ENCODE assay signal across 15 cellular contexts in the genomic region with DNA sequence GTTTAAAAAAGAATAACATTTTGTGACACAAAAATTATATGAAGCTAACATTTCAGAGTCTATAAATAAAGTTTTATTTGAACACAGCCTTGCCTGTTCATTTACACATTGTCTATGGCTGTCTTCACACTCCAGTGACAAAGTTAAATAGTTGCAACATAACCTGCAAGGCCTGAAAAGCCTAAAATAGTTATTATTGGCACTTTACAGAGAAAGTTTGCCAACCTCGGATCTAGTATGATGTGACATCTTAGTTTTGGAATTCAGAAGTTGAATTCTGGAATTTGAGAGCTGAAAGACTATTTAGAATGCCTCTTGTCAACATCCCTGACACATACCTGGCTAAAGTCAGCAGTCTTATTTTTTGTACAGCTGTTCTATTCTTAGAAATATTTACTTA.
DNase-seq lines count a peak whose midpoint lies in the region; ATAC-seq, FAIRE-seq and TF ChIP-seq lines count a peak whose summit lies in the region.
"Had no signal": no experiment of that assay in that cellular context is flagged by ENCODE, and none has a peak within 500 bp of the region (broad histone marks: within the 10 kb centered on the region; RNA-seq: fewer than 3 reads in every experiment).

No MANE protein-coding gene starts in this region.

- no peak overlapping the region for H3K9ac ChIP-seq in GM12878 (ENCODE audit: control insufficient read depth, insufficient read depth, low read length)

- in situ Hi-C loops in GM12878 (cut with MboI): no loop called here

- no peak overlapping the region for H3K4me3 Mint-ChIP-seq in activated T-helper 1 cell treated with anti-CD3 and anti-CD28 coated beads, Interleukin-12 subunit alpha, Interleukin-12 subunit beta, Interleukin-2, Interleukin-4 antibody, amounts not matched to agents 30 ng/mL and 10 ng/mL and 1 ng/mL, durations not matched to agents 14 hours and 24 hours and 36 hours
- H3K4me3 Mint-ChIP-seq: CD14-positive monocyte; stimulated activated naive CD8-positive, alpha-beta T cell treated with anti-CD3 and anti-CD28 coated beads, Interleukin-15, amount 100 ng/mL, for 72 hours had no signal

- H3K27ac Mint-ChIP-seq in activated T-helper 1 cell treated with anti-CD3 and anti-CD28 coated beads, Interleukin-12 subunit alpha, Interleukin-12 subunit beta, Interleukin-2, Interleukin-4 antibody, amounts not matched to agents 30 ng/mL and 10 ng/mL and 1 ng/mL, durations not matched to agents 14 hours and 24 hours and 36 hours: no peak overlapping the region
- H3K27ac Mint-ChIP-seq: stimulated activated naive CD8-positive, alpha-beta T cell treated with anti-CD3 and anti-CD28 coated beads, Interleukin-15, amount 100 ng/mL, for 72 hours had no signal

- RAD21 ChIA-PET in GM12878 (lab: Charles Lee; ENCODE audit: unreplicated experiment): no interaction called here

- no peaks in the 10 kb centered on the region for H3K36me3 Mint-ChIP-seq in activated T-helper 1 cell treated with anti-CD3 and anti-CD28 coated beads, Interleukin-12 subunit alpha, Interleukin-12 subunit beta, Interleukin-2, Interleukin-4 antibody, amounts not matched to agents 30 ng/mL and 10 ng/mL and 1 ng/mL, durations not matched to agents 14 hours and 24 hours and 36 hours (ENCODE audit: low read depth)
- H3K36me3 Mint-ChIP-seq: CD14-positive monocyte had no signal

- TF ChIP-seq POLR2A in GM12878 (IDR thresholded peaks at IDR 0.05; ENCODE audit: low read depth, low read length): no peak
- no peak for TF ChIP-seq POLR2A in sigmoid colon (IDR thresholded peaks at IDR 0.05)

- no peak for ATAC-seq in GM12878
- ATAC-seq in left cardiac atrium: peak; percentile 57 to 60
- ATAC-seq in HG02610 (IDR thresholded peaks at IDR 0.05; ENCODE audit: unreplicated experiment): no peak
- ATAC-seq: mucosa of descending colon; stimulated activated naive CD8-positive, alpha-beta T cell treated with anti-CD3 and anti-CD28 coated beads, Interleukin-15, amount 100 ng/mL, for 72 hours had no signal

- H4K20me1 ChIP-seq in GM12878 (ENCODE audit: control insufficient read depth, insufficient read depth): no peaks in the 10 kb centered on the region

- no peaks in the 10 kb centered on the region for H3K4me1 ChIP-seq in GM12878 (ENCODE audit: control insufficient read depth, insufficient read depth, low read length)
- H3K4me1 ChIP-seq in sigmoid colon: peaks cover 0 to 28% (median 17%) of the 10 kb centered on the region in 4 donors
- H3K4me1 ChIP-seq: HAP-1 had no signal

- H2AFZ ChIP-seq in GM12878 (ENCODE audit: control insufficient read depth, low read depth, low read length): no peak overlapping the region

- H3K27me3 ChIP-seq in GM12878 (replicated peaks in 1 of 2; ENCODE audit: control insufficient read depth in 2 of 2, insufficient read depth in 2 of 2, low read length in 1 of 2): no peaks in the 10 kb centered on the region; a peak in 1 of 4 replicates
- no peaks in the 10 kb centered on the region for H3K27me3 ChIP-seq in sigmoid colon

- H3K4me2 ChIP-seq in GM12878 (ENCODE audit: control insufficient read depth, insufficient read depth): no peak overlapping the region

- DNase-seq in GM04503 (ENCODE audit: low read depth) (peak; percentile 74), GM12878 (ENCODE audit: low read depth, low spot score) (no peak), left cardiac atrium (no peak), sigmoid colon (no peak), foreskin melanocyte (no peak), activated gamma-delta T cell treated with Interleukin-2 at 50 U/mL for 16 hours (no peak)
- no peak for DNase-seq in activated T-helper 1 cell treated with anti-CD3 and anti-CD28 coated beads, Interleukin-12 subunit alpha, Interleukin-12 subunit beta, Interleukin-2, Interleukin-4 antibody, amounts not matched to agents 30 ng/mL and 10 ng/mL and 1 ng/mL, durations not matched to agents 14 hours and 24 hours and 36 hours (ENCODE audit: low spot score)
- DNase-seq: mucosa of descending colon; NCI-H1092 treated with DMSO at 0.1 percent for 48 hours; stimulated activated CD4-positive, alpha-beta T cell treated with anti-CD3 and anti-CD28 coated beads, Interleukin-4, amount 100 ng/mL, for 24 hours; stimulated activated naive CD8-positive, alpha-beta T cell treated with anti-CD3 and anti-CD28 coated beads, Interleukin-15, amount 100 ng/mL, for 72 hours; WERI-Rb-1 had no signal

- no peaks in the 10 kb centered on the region for H3K9me3 Mint-ChIP-seq in activated T-helper 1 cell treated with anti-CD3 and anti-CD28 coated beads, Interleukin-12 subunit alpha, Interleukin-12 subunit beta, Interleukin-2, Interleukin-4 antibody, amounts not matched to agents 30 ng/mL and 10 ng/mL and 1 ng/mL, durations not matched to agents 14 hours and 24 hours and 36 hours
- H3K9me3 Mint-ChIP-seq: stimulated activated naive CD8-positive, alpha-beta T cell treated with anti-CD3 and anti-CD28 coated beads, Interleukin-15, amount 100 ng/mL, for 72 hours had no signal

- intact Hi-C loops in GM12878 (cut with micrococcal nuclease; ENCODE audit: unreplicated experiment) (no loop called here), left cardiac atrium (cut with DNase I) (no loop called here), sigmoid colon (cut with DNase I) (no loop called here)
- intact Hi-C loops in activated T-helper 1 cell treated with anti-CD3 and anti-CD28 coated beads, Interleukin-12 subunit alpha, Interleukin-12 subunit beta, Interleukin-2, Interleukin-4 antibody, amounts not matched to agents 30 ng/mL and 10 ng/mL and 1 ng/mL, durations not matched to agents 14 hours and 24 hours and 36 hours (cut with micrococcal nuclease): no loop called here

- TF ChIP-seq RAD21 in GM12878 (IDR thresholded peaks at IDR 0.05; ENCODE audit: insufficient read depth, low read depth, low read length): no peak

- 80% methylated on average over 1 of the region's 1 CpG for WGBS in GM12878 (ENCODE audit: insufficient coverage, insufficient replicate concordance, low lambda C conversion rate, missing lambda C conversion rate)
- 79 to 89% methylated on average over 1 of the region's 1 CpG for WGBS in sigmoid colon, 2 donors

- BruUV-seq in GM12878 (replicated peaks; lab: Mats Ljungman, UMichigan): no TSS peak

- TF ChIP-seq EP300 in GM12878 (IDR thresholded peaks at IDR 0.05; ENCODE audit: borderline replicate concordance in 1 of 2, control insufficient read depth in 1 of 2, low read depth in 2 of 2, low read length in 2 of 2) (no peak), sigmoid colon (IDR thresholded peaks at IDR 0.05) (no peak)

- H3K4me3 ChIP-seq in GM12878: no peak overlapping the region
- H3K4me3 ChIP-seq in sigmoid colon: no peak overlapping the region
- H3K4me3 ChIP-seq: HAP-1, mucosa of descending colon had no signal

- H3K9me3 ChIP-seq in GM12878 (replicated peaks; ENCODE audit: control insufficient read depth, insufficient read depth, low read length): no peaks in the 10 kb centered on the region; the same call in 2 of the 3 replicates
- H3K9me3 ChIP-seq in sigmoid colon: no peaks in the 10 kb centered on the region
- H3K9me3 ChIP-seq: HAP-1, mucosa of descending colon had no signal

- no peak overlapping the region for H3K27ac ChIP-seq in GM12878 (ENCODE audit: control insufficient read depth, insufficient read depth)
- H3K27ac ChIP-seq in sigmoid colon: peak overlapping the region in 3 of 4 donors; percentile 43 to 66 (median 56)
- H3K27ac ChIP-seq: WERI-Rb-1 had no signal

- FAIRE-seq in GM12878 (lab: Jason Lieb, UNC): no peak

- POLR2A ChIA-PET in GM12878 (lab: Charles Lee): interaction anchor here (0.8 kb wide), 1 partner anchor 738 kb away, joined by 4 read pairs; no protein-coding TSS in a partner anchor

- H3K79me2 ChIP-seq in GM12878 (ENCODE audit: control insufficient read depth, insufficient read depth, low read length): no peaks in the 10 kb centered on the region

- CTCF ChIA-PET in GM12878 (lab: Yijun Ruan, JAX): no interaction called here

- TF ChIP-seq CTCF in GM12878 (IDR thresholded peaks at IDR 0.05 in 2 of 3, conservative IDR thresholded peaks at IDR 0.05 in 1 of 3; ENCODE audit: control insufficient read depth in 2 of 3, extremely low read depth in 1 of 3, insufficient read depth in 1 of 3, low read depth in 3 of 3, low read length in 3 of 3): no peak
- TF ChIP-seq CTCF in sigmoid colon (IDR thresholded peaks at IDR 0.05): no peak

- H3K36me3 ChIP-seq in GM12878 (ENCODE audit: control insufficient read depth in 2 of 2, insufficient read depth in 2 of 2, low read length in 1 of 2) (no peaks in the 10 kb centered on the region), sigmoid colon (no peaks in the 10 kb centered on the region)
- H3K36me3 ChIP-seq: HAP-1, WERI-Rb-1 had no signal

- H3K4me1 Mint-ChIP-seq in activated T-helper 1 cell treated with anti-CD3 and anti-CD28 coated beads, Interleukin-12 subunit alpha, Interleukin-12 subunit beta, Interleukin-2, Interleukin-4 antibody, amounts not matched to agents 30 ng/mL and 10 ng/mL and 1 ng/mL, durations not matched to agents 14 hours and 24 hours and 36 hours (ENCODE audit: low read depth): no peaks in the 10 kb centered on the region
- H3K4me1 Mint-ChIP-seq: CD14-positive monocyte; stimulated activated naive CD8-positive, alpha-beta T cell treated with anti-CD3 and anti-CD28 coated beads, Interleukin-15, amount 100 ng/mL, for 72 hours had no signal

- SMC1A ChIA-PET in GM12878 (lab: Charles Lee; ENCODE audit: uncharacterized antibody, unreplicated experiment): interaction anchor here (0.6 to 1.1 kb wide), 2 partner anchors 14 to 588 kb away, joined by 3 read pairs; no protein-coding TSS in a partner anchor

- H3K27me3 Mint-ChIP-seq in activated T-helper 1 cell treated with anti-CD3 and anti-CD28 coated beads, Interleukin-12 subunit alpha, Interleukin-12 subunit beta, Interleukin-2, Interleukin-4 antibody, amounts not matched to agents 30 ng/mL and 10 ng/mL and 1 ng/mL, durations not matched to agents 14 hours and 24 hours and 36 hours (ENCODE audit: insufficient read depth): peaks cover 12% of the 10 kb centered on the region
- H3K27me3 Mint-ChIP-seq: stimulated activated naive CD8-positive, alpha-beta T cell treated with anti-CD3 and anti-CD28 coated beads, Interleukin-15, amount 100 ng/mL, for 72 hours had no signal

Comparison
In these comparisons a context has a peak if more than half of its experiments do, and no peak if none do; other contexts are left out.
1. ATAC-seq: peak in left cardiac atrium (2 of 2); none in GM12878 (single experiment) and HG02610 (single experiment).